13 cellular contexts compared by ENCODE assay signal in the genomic region with DNA sequence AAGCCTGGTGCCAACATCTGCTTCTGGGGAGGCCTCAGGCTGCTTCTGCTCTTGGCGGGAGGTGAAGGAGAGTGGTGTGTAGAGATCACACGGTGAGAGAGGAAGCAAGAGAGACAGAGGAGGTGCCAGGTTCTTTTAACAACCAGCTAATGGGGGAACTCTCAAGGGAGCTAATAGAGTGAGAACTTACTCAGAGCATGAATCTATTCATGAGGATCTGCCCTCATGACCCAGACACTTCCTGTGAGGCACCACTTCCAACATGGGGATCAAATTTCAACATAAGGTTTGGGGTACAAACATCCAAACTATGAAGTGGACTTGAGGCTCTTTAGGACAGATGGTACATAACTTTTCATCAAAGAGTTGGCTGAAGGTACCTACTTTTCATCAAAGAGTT. TPM values are rescaled to one million over a fixed set of nuclear protein-coding genes. Genes with fewer than 3 reads are reported as not detected.
DNase-seq lines count a peak whose midpoint lies in the region; TF ChIP-seq lines count a peak whose summit lies in the region.
"Had no signal": no experiment of that assay in that cellular context is flagged by ENCODE, and none has a peak within 500 bp of the region (broad histone marks: within the 10 kb centered on the region; RNA-seq: fewer than 3 reads in every experiment).

No MANE protein-coding gene starts in this region.

- H3K9me3 Mint-ChIP-seq in progenitor cell of endocrine pancreas (ENCODE audit: low read depth), result no peaks in the 10 kb centered on the region

- H3K4me3 ChIP-seq in adipocyte (ENCODE audit: low read length) (peak overlapping the region; percentile 7), foreskin fibroblast (ENCODE audit: low read depth in 1 of 2, low read length in 2 of 2) (no peak overlapping the region)

- no peaks in the 10 kb centered on the region for H3K36me3 ChIP-seq in adipocyte (ENCODE audit: control insufficient read depth, insufficient read depth, low read length, severe bottlenecking)

- no peaks in the 10 kb centered on the region for H3K36me3 Mint-ChIP-seq in progenitor cell of endocrine pancreas (ENCODE audit: insufficient read depth)

- peaks cover 4% of the 10 kb centered on the region for H3K4me1 Mint-ChIP-seq in progenitor cell of endocrine pancreas (ENCODE audit: low read depth)

- H3K27me3 ChIP-seq in adipocyte (replicated peaks; ENCODE audit: control insufficient read depth, insufficient read depth, low read length), result no peaks in the 10 kb centered on the region

- H3K9me3 ChIP-seq in adipocyte (ENCODE audit: control insufficient read depth, low read length), result no peaks in the 10 kb centered on the region
- H3K9me3 ChIP-seq: SK-N-SH had no signal

- H3K4me1 ChIP-seq in adipocyte (ENCODE audit: control insufficient read depth, insufficient read depth, low read length), result peaks cover 8% of the 10 kb centered on the region

- DNase-seq in DMS 273 (lab: John Stamatoyannopoulos, UW; ENCODE audit: unreplicated experiment) (peak; percentile 21), DMS 273 treated with DMSO at 0.1 percent for 48 hours (lab: John Stamatoyannopoulos, UW) (no peak), adipocyte (ENCODE audit: low read depth) (no peak), foreskin fibroblast (peak; percentile 39 to 55), progenitor cell of endocrine pancreas (ENCODE audit: low spot score, unreplicated experiment) (no peak), dermis blood vessel endothelial cell (no peak), NCI-H82 (lab: John Stamatoyannopoulos, UW) (no peak), DMS53 treated with DMSO at 0.1 percent for 48 hours (lab: John Stamatoyannopoulos, UW; ENCODE audit: unreplicated experiment) (no peak)
- DNase-seq: NCI-H1105, NCI-H187, NCI-H2171, Right ventricle myocardium superior, SK-N-SH had no signal

- H3K27me3 Mint-ChIP-seq in progenitor cell of endocrine pancreas, result peaks cover 16% of the 10 kb centered on the region

- no peak overlapping the region for H3K27ac Mint-ChIP-seq in progenitor cell of endocrine pancreas

- H3K9ac ChIP-seq in adipocyte (ENCODE audit: low read length), result no peak overlapping the region
- H3K9ac ChIP-seq: SK-N-SH had no signal

- TF ChIP-seq CTCF in foreskin fibroblast (IDR thresholded peaks at IDR 0.05; ENCODE audit: low read depth, low read length) (no peak), progenitor cell of endocrine pancreas (IDR thresholded peaks at IDR 0.05; ENCODE audit: unreplicated experiment) (no peak)

- no peak overlapping the region for H3K4me3 Mint-ChIP-seq in progenitor cell of endocrine pancreas (ENCODE audit: low read depth)

RNA-seq across cellular contexts. Expression of gene ZNF32, which starts 5.1 kb away (rescaled TPM):
- total RNA-seq in progenitor cell of endocrine pancreas (52.0 and 57.6 TPM in 2 replicates), dermis blood vessel endothelial cell (14.1 and 34.4 TPM in 2 replicates)

RNA-seq across cellular contexts. Expression of gene ZNF485, which starts 47.5 kb away (rescaled TPM):
- total RNA-seq in progenitor cell of endocrine pancreas (5.7 and 6.3 TPM in 2 replicates), dermis blood vessel endothelial cell (1.0 TPM in 2 replicates)

Comparison
In these comparisons a context has a peak if more than half of its experiments do, and no peak if none do; other contexts are left out.
1. DNase-seq: peak in DMS 273 (single experiment) and foreskin fibroblast (2 of 2); none in DMS 273 treated with DMSO at 0.1 percent for 48 hours (single experiment), adipocyte (single experiment), progenitor cell of endocrine pancreas (single experiment), dermis blood vessel endothelial cell (single experiment), NCI-H82 (single experiment) and DMS53 treated with DMSO at 0.1 percent for 48 hours (single experiment).